8 cellular contexts compared by ENCODE assay signal in the genomic region with DNA sequence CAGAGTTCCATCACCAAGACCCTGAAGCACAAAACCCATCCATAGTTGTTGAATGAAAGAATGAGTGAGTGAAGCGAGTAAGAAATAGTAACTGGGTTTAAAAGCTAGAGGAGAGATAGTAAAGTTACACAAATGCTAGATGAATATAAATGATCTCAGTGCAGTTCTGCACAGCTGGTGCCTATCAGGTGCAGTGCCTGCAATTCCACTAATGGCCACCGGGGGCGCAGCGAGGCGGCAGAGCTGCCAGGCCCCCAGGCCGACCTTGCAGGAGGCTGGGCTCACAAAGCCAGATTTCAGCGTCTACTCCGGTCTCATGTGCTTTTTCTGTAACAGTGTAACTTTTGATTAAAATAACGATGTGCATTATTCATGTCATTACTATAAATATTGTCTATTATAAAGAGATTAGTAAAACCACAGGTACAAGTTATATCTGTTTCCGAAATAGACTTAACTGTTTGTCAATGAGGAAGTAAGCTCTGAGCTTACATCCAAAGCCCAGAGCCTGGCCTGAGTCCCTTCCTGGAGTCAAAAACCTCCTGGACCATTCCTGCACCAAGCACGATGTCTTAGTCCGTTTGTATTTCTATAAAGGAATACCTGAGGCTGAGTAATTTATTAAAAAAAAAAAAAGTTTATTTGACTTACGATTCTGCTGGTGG.
DNase-seq lines count a peak whose midpoint lies in the region; ATAC-seq and TF ChIP-seq lines count a peak whose summit lies in the region.

No MANE protein-coding gene starts in this region.

- peaks cover 3% of the 10 kb centered on the region for H3K27me3 Mint-ChIP-seq in brain

- H3K4me1 Mint-ChIP-seq in brain: peaks cover 25% of the 10 kb centered on the region

- H3K9me3 ChIP-seq in WERI-Rb-1 (ENCODE audit: severe bottlenecking): peaks cover 10% of the 10 kb centered on the region

- H3K36me3 Mint-ChIP-seq in brain: no peaks in the 10 kb centered on the region

- H3K9me3 Mint-ChIP-seq in brain: peaks cover 0 to 13% (median 4%) of the 10 kb centered on the region in 5 experiments

- no peak overlapping the region for H3K4me3 ChIP-seq in WERI-Rb-1 (ENCODE audit: low read depth, low read length)

- peaks cover 36% of the 10 kb centered on the region for H3K27me3 ChIP-seq in WERI-Rb-1 (ENCODE audit: insufficient read depth, low read depth, severe bottlenecking)

- DNase-seq in AML-193 (lab: John Stamatoyannopoulos, UW) (peak; percentile 7 to 16), MV-4-11 (lab: John Stamatoyannopoulos, UW) (peak; percentile 45), WERI-Rb-1 (peak; percentile 76), islet precursor cell (peak; percentile 80), NCI-H1092 treated with DMSO at 0.1 percent for 48 hours (lab: John Stamatoyannopoulos, UW) (no peak)
- DNase-seq in stimulated activated CD4-positive, alpha-beta T cell treated with anti-CD3 and anti-CD28 coated beads, Interleukin-2, amount 100 ng/mL, for 4 hours (ENCODE audit: low read depth): peak; percentile 50

- H3K36me3 ChIP-seq in WERI-Rb-1: no peaks in the 10 kb centered on the region

- ATAC-seq in GM19351 (IDR thresholded peaks at IDR 0.05; ENCODE audit: unreplicated experiment): peak; percentile 85

- TF ChIP-seq CTCF in WERI-Rb-1 (IDR thresholded peaks at IDR 0.05; ENCODE audit: low read depth, low read length) (peak; percentile 97), brain (conservative IDR thresholded peaks at IDR 0.05) (peak; percentile 95 to 99)

- peak overlapping the region in 1 of 5 experiments; percentile 17 for H3K27ac Mint-ChIP-seq in brain

- H3K4me3 Mint-ChIP-seq in brain: no peak overlapping the region

- H3K27ac ChIP-seq in WERI-Rb-1: no peak overlapping the region
